Comparison of ENCODE assay signal across 8 cellular contexts in genomic region chr20:62740286-62741141, GRCh38. TPM values are rescaled to one million over a fixed set of nuclear protein-coding genes. Genes with fewer than 3 reads are reported as not detected.
A peak's percentile ranks its signal among the peaks of the same experiment; 100 is the strongest.
DNase-seq lines count a peak whose midpoint lies in the region; ATAC-seq and TF ChIP-seq lines count a peak whose summit lies in the region.

No MANE protein-coding gene starts in this region.

- peak; percentile 67 for ATAC-seq in GM21825 (IDR thresholded peaks at IDR 0.05; ENCODE audit: unreplicated experiment)
- peak; percentile 74 for ATAC-seq in effector memory CD8-positive, alpha-beta T cell (replicated peaks)

- peak overlapping the region; percentile 90 to 94 for H3K4me3 Mint-ChIP-seq in effector memory CD8-positive, alpha-beta T cell

- H3K27ac Mint-ChIP-seq in effector memory CD8-positive, alpha-beta T cell = peak overlapping the region; percentile 92 to 93

- H3K9me3 Mint-ChIP-seq in effector memory CD8-positive, alpha-beta T cell = no peaks in the 10 kb centered on the region

- intact Hi-C loops in posterior vena cava (cut with DNase I) = no loop called here

- peak; percentile 66 for DNase-seq in DMS79 (lab: John Stamatoyannopoulos, UW)
- DNase-seq in M059J (ENCODE audit: low read depth) = peak; percentile 99
- DNase-seq in activated CD4-positive, alpha-beta T cell treated with anti-CD3 and anti-CD28 coated beads, Interleukin-2, amount 50 U/mL, for 4 hours = peak; percentile 73 to 76
- peak; percentile 76 to 79 (median 78) for DNase-seq in effector memory CD8-positive, alpha-beta T cell
- peak; percentile 84 for DNase-seq in posterior vena cava (ENCODE audit: low spot score)
- no peak for DNase-seq in Ammon's horn (ENCODE audit: low spot score)
- no peak for DNase-seq in HEK293T (ENCODE audit: extremely low spot score)

- CTCF ChIA-PET in HEK293T (lab: Yijun Ruan, JAX) = no interaction called here

- POLR2A ChIA-PET in HEK293T (lab: Yijun Ruan, JAX) = no interaction called here

- H3K36me3 Mint-ChIP-seq in effector memory CD8-positive, alpha-beta T cell (ENCODE audit: insufficient read depth) = peaks cover 6% of the 10 kb centered on the region

- H3K4me1 Mint-ChIP-seq in effector memory CD8-positive, alpha-beta T cell (ENCODE audit: low read depth in 2 of 2) = peaks cover 23 to 27% of the 10 kb centered on the region in 2 donors

- no peaks in the 10 kb centered on the region for H3K27me3 Mint-ChIP-seq in effector memory CD8-positive, alpha-beta T cell

TF ChIP-seq in HEK293T, 16 proteins besides CTCF, POLR2A, EP300 and RAD21:
- no peak for TF ChIP-seq L3MBTL2 (conservative IDR thresholded peaks at IDR 0.05)

RNA-seq across cellular contexts. Expression of gene NTSR1, which starts 31.9 kb away (rescaled TPM):
- total RNA-seq in M059J (2014; rRNA removed; shearing (Covaris generic)) = 0.07 and 0.54 TPM in 2 replicates
- total RNA-seq in posterior vena cava = under 1 TPM in 1 of 2 donors, not detected in 1; 0.14 TPM

RNA-seq across cellular contexts. Expression of gene MRGBP, which starts 55.8 kb away (rescaled TPM):
- total RNA-seq in M059J (2014; rRNA removed; shearing (Covaris generic)) = 56.4 and 65.9 TPM in 2 replicates
- 1 to 10 TPM; 5.0 to 8.0 TPM for total RNA-seq in posterior vena cava

Comparison
In these comparisons a context has a peak if more than half of its experiments do, and no peak if none do; other contexts are left out.
1. DNase-seq: peak in DMS79 (single experiment), M059J (single experiment), activated CD4-positive, alpha-beta T cell treated with anti-CD3 and anti-CD28 coated beads, Interleukin-2, amount 50 U/mL, for 4 hours (2 of 2), effector memory CD8-positive, alpha-beta T cell (3 of 3) and posterior vena cava (single experiment); none in Ammon's horn (single experiment) and HEK293T (single experiment).